In the genomic region with DNA sequence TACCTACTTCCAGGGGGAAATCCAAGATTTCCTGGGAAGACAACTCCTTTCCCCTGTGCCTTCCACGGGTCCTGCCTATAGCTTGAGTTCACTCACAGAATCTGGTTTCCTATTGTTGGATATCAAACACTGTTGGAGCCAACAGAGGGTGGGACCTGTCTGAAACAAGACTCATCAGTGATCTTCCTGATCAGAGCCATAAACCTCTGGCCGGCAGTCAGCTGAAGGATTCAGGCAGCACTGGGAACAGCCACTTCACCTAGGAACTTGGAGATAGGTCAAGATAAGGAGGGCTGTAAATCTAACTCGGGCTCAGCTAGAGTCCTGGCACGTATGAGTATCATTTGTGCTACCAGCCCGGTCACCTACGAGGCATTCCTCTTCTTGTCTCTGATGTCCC, we compare ENCODE assay signal across 32 cellular contexts. TPM values are rescaled to one million over a fixed set of nuclear protein-coding genes. Genes with fewer than 3 reads are reported as not detected.
"Had no signal": no experiment of that assay in that cellular context is flagged by ENCODE, and none has a peak within 500 bp of the region (broad histone marks: within the 10 kb centered on the region; RNA-seq: fewer than 3 reads in every experiment).

No MANE protein-coding gene starts in this region.

- H3K4me1 ChIP-seq: SJSA1 had no signal

- H3K36me3 ChIP-seq: SJSA1 had no signal

- ATAC-seq: activated CD8-positive, alpha-beta T cell treated with anti-CD3 and anti-CD28 coated beads, Interleukin-2, amount 10 ng/mL, durations not matched to agents 7 days and 5 days; activated T-cell treated with anti-CD3 and anti-CD28 coated beads, Interleukin-2, amount 50 U/mL, for 4 hours; Panc1; WTC11 had no signal

- H3K27ac ChIP-seq: SJSA1 had no signal

- H3K27me3 Mint-ChIP-seq: IgD-negative memory B cell had no signal

- H3K27ac Mint-ChIP-seq: activated CD8-positive, alpha-beta T cell treated with anti-CD3 and anti-CD28 coated beads, Interleukin-2, amount 10 ng/mL, durations not matched to agents 7 days and 5 days; activated naive CD4-positive, alpha-beta T cell treated with anti-CD3 and anti-CD28 coated beads for 36 hours; activated naive CD8-positive, alpha-beta T cell; brain; T-helper 1 cell treated with Interleukin-12 subunit alpha and Interleukin-12 subunit beta and Interleukin-4 antibody, amounts not matched to agents 30 μg/mL and 1 μg/mL, for 36 hours; WTC11 had no signal

- H3K27me3 ChIP-seq: SJSA1 had no signal

- H3K4me3 ChIP-seq: SJSA1 had no signal

- H3K9me3 ChIP-seq: SJSA1 had no signal

- H3K36me3 Mint-ChIP-seq: activated naive CD8-positive, alpha-beta T cell; brain had no signal

- H3K4me3 Mint-ChIP-seq: activated CD8-positive, alpha-beta T cell treated with anti-CD3 and anti-CD28 coated beads, Interleukin-2, amount 10 ng/mL, durations not matched to agents 7 days and 5 days; activated naive CD4-positive, alpha-beta T cell treated with anti-CD3 and anti-CD28 coated beads for 36 hours; activated naive CD8-positive, alpha-beta T cell; activated T-cell treated with anti-CD3 and anti-CD28 coated beads, Interleukin-2, amount 50 U/mL, for 4 hours; brain; T-helper 1 cell treated with Interleukin-12 subunit alpha and Interleukin-12 subunit beta and Interleukin-4 antibody, amounts not matched to agents 30 μg/mL and 1 μg/mL, for 36 hours; WTC11 had no signal

- DNase-seq: activated CD4-positive, alpha-beta T cell treated with anti-CD3 and anti-CD28 coated beads for 48 hours; activated CD4-positive, alpha-beta T cell treated with anti-CD3 and anti-CD28 coated beads, Interleukin-2, amount 50 U/mL, for 4 hours; activated CD4-positive, CD25-positive, alpha-beta regulatory T cell treated with anti-CD3 and anti-CD28 coated beads, Interleukin-2, amount 50 U/mL, for 72 hours; activated CD8-positive, alpha-beta T cell treated with anti-CD3 and anti-CD28 coated beads, Interleukin-2, amount 10 ng/mL, durations not matched to agents 7 days and 5 days; activated effector memory CD4-positive, alpha-beta T cell treated with anti-CD3 and anti-CD28 coated beads, Interleukin-2, amount 50 U/mL, for 16 hours; activated naive CD4-positive, alpha-beta T cell treated with anti-CD3 and anti-CD28 coated beads for 36 hours; activated T-cell treated with anti-CD3 and anti-CD28 coated beads, Interleukin-2, amount 50 U/mL, for 4 hours; amygdala; KG1; MV-4-11; NCI-H1092 treated with DMSO at 0.1 percent for 48 hours; NCI-H1417 treated with DMSO at 0.1 percent for 48 hours; NCI-H1694; NCI-H2029; NCI-H2107; NCI-H2171 treated with DMSO at 0.1 percent for 48 hours; NCI-H226; NCI-H510A; NCI-H526 treated with DMSO at 0.1 percent for 48 hours; NCI-H82; SHP77 had no signal

- H3K4me1 Mint-ChIP-seq: brain, WTC11 had no signal

- H3K9me3 Mint-ChIP-seq: activated naive CD4-positive, alpha-beta T cell treated with anti-CD3 and anti-CD28 coated beads for 36 hours; activated T-cell treated with anti-CD3 and anti-CD28 coated beads, Interleukin-2, amount 50 U/mL, for 4 hours; T-helper 1 cell treated with Interleukin-12 subunit alpha and Interleukin-12 subunit beta and Interleukin-4 antibody, amounts not matched to agents 30 μg/mL and 1 μg/mL, for 36 hours had no signal

RNA-seq across cellular contexts. Expression of gene LYPD8, which starts 46.9 kb away (rescaled TPM):
- total RNA-seq: activated CD8-positive, alpha-beta T cell treated with anti-CD3 and anti-CD28 coated beads, Interleukin-2, amount 10 ng/mL, durations not matched to agents 7 days and 5 days; activated naive CD4-positive, alpha-beta T cell treated with anti-CD3 and anti-CD28 coated beads for 36 hours; activated T-cell treated with anti-CD3 and anti-CD28 coated beads, Interleukin-2, amount 50 U/mL, for 4 hours; astrocyte; LHCN-M2; MCF 10A; OCI-LY7; SJSA1; WTC11 had no signal
- polyA plus RNA-seq: IgD-negative memory B cell had no signal
